Comparison of ENCODE assay signal across 11 cellular contexts in the genomic region with DNA sequence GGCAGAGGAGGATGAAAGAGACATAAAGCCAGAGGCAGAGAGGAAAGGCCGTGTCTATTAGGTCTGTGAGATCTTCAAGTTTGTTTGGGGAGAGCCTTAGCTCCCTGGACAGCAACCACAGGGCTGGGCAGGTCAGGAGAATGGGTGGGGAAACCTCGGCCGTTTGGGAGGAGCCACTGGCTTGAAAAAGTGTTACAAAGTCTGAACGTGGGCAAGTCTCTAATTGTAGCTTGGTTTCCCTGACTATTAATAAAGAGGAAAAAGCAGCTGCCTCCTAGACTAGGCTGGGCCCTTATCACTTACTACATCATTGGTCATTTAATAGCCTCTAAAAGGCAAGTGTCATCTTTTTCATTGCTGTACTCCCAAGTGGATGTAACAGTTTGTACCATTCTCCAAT. TPM values are rescaled to one million over a fixed set of nuclear protein-coding genes. Genes with fewer than 3 reads are reported as not detected.
DNase-seq lines count a peak whose midpoint lies in the region; FAIRE-seq and TF ChIP-seq lines count a peak whose summit lies in the region.
"Had no signal": no experiment of that assay in that cellular context is flagged by ENCODE, and none has a peak within 500 bp of the region (broad histone marks: within the 10 kb centered on the region; RNA-seq: fewer than 3 reads in every experiment).

Gene CCDC17, minus strand, starts transcription at position 83 of the 400 bp plus-strand sequence. CDS start 145 bp downstream, outside the sequence.

- peaks cover 0 to 34% (median 2%) of the 10 kb centered on the region in 4 donors for H3K4me1 ChIP-seq in tibial nerve

- no peak for TF ChIP-seq EP300 in tibial nerve (IDR thresholded peaks at IDR 0.05)

- H3K4me3 ChIP-seq in bronchial epithelial cell (ENCODE audit: low read depth, low read length) (no peak within 1 kb of the TSS), tibial nerve (peak within 1 kb of the TSS in 2 of 4 donors; percentile 7 to 41)

- peaks cover 20% of the 10 kb centered on the region for H3K36me3 Mint-ChIP-seq in activated naive CD4-positive, alpha-beta T cell treated with anti-CD3 and anti-CD28 coated beads for 36 hours (ENCODE audit: low read depth)

- DNase-seq in activated naive CD4-positive, alpha-beta T cell treated with anti-CD3 and anti-CD28 coated beads for 36 hours, result no peak
- no peak for DNase-seq in activated naive CD4-positive, alpha-beta T cell treated with anti-CD3 and anti-CD28 coated beads, Interleukin-2, amount 50 U/mL, for 16 hours
- peak; percentile 10 for DNase-seq in bronchial epithelial cell (ENCODE audit: low read depth)
- peak; percentile 80 for DNase-seq in myocyte (ENCODE audit: low read depth)
- no peak for DNase-seq in tibial nerve (ENCODE audit: low spot score in 2 of 2)
- DNase-seq in GM19240 (ENCODE audit: insufficient read length, low spot score), result no peak
- DNase-seq in Ammon's horn (ENCODE audit: low spot score), result no peak
- DNase-seq in stimulated activated CD4-positive, alpha-beta T cell treated with anti-CD3 and anti-CD28 coated beads, Interleukin-2, amount 100 ng/mL, for 48 hours, result no peak
- DNase-seq: activated CD8-positive, alpha-beta memory T cell treated with anti-CD3 and anti-CD28 coated beads, Interleukin-2, amount 10 ng/mL, durations not matched to agents 7 days and 5 days; NCI-H1930 had no signal

- peak within 1 kb of the TSS; percentile 63 for H3K27ac Mint-ChIP-seq in activated naive CD4-positive, alpha-beta T cell treated with anti-CD3 and anti-CD28 coated beads for 36 hours
- H3K27ac Mint-ChIP-seq: activated CD8-positive, alpha-beta memory T cell treated with anti-CD3 and anti-CD28 coated beads, Interleukin-2, amount 10 ng/mL, durations not matched to agents 7 days and 5 days; T-helper 1 cell treated with Interleukin-12 subunit alpha and Interleukin-12 subunit beta and Interleukin-4 antibody, amounts not matched to agents 30 μg/mL and 1 μg/mL, for 36 hours had no signal

- peak; percentile 40 for FAIRE-seq in bronchial epithelial cell (lab: Jason Lieb, UNC)

- no peaks in the 10 kb centered on the region for H3K9me3 ChIP-seq in tibial nerve

- H3K9me3 Mint-ChIP-seq in activated naive CD4-positive, alpha-beta T cell treated with anti-CD3 and anti-CD28 coated beads for 36 hours, result no peaks in the 10 kb centered on the region
- H3K9me3 Mint-ChIP-seq: T-helper 1 cell treated with Interleukin-12 subunit alpha and Interleukin-12 subunit beta and Interleukin-4 antibody, amounts not matched to agents 30 μg/mL and 1 μg/mL, for 36 hours had no signal

- H3K27me3 ChIP-seq in bronchial epithelial cell (ENCODE audit: control insufficient read depth, insufficient read depth, low read length), result no peaks in the 10 kb centered on the region
- H3K27me3 ChIP-seq in tibial nerve, result no peaks in the 10 kb centered on the region

- intact Hi-C loops in activated naive CD4-positive, alpha-beta T cell treated with anti-CD3 and anti-CD28 coated beads for 36 hours (cut with micrococcal nuclease), result no loop called here

- peaks cover 9% of the 10 kb centered on the region for H3K36me3 ChIP-seq in bronchial epithelial cell (ENCODE audit: control insufficient read depth, insufficient read depth, low read length)
- peaks cover 3 to 87% (median 15%) of the 10 kb centered on the region in 3 donors for H3K36me3 ChIP-seq in tibial nerve

- no peak within 1 kb of the TSS for H3K4me3 Mint-ChIP-seq in activated naive CD4-positive, alpha-beta T cell treated with anti-CD3 and anti-CD28 coated beads for 36 hours
- H3K4me3 Mint-ChIP-seq: activated CD8-positive, alpha-beta memory T cell treated with anti-CD3 and anti-CD28 coated beads, Interleukin-2, amount 10 ng/mL, durations not matched to agents 7 days and 5 days; T-helper 1 cell treated with Interleukin-12 subunit alpha and Interleukin-12 subunit beta and Interleukin-4 antibody, amounts not matched to agents 30 μg/mL and 1 μg/mL, for 36 hours had no signal

- TF ChIP-seq POLR2A in tibial nerve (IDR thresholded peaks at IDR 0.05), result no peak

- H3K27me3 Mint-ChIP-seq in activated naive CD4-positive, alpha-beta T cell treated with anti-CD3 and anti-CD28 coated beads for 36 hours (ENCODE audit: low read depth), result no peaks in the 10 kb centered on the region
- H3K27me3 Mint-ChIP-seq: activated CD8-positive, alpha-beta memory T cell treated with anti-CD3 and anti-CD28 coated beads, Interleukin-2, amount 10 ng/mL, durations not matched to agents 7 days and 5 days had no signal

- WGBS in tibial nerve, 2 donors, result 25 to 36% methylated on average over 4 of the region's 4 CpGs

- no peak for TF ChIP-seq CTCF in bronchial epithelial cell (IDR thresholded peaks at IDR 0.05; ENCODE audit: insufficient read depth, low read length, severe bottlenecking)
- no peak for TF ChIP-seq CTCF in tibial nerve (IDR thresholded peaks at IDR 0.05)

- CTCF ChIA-PET in activated naive CD4-positive, alpha-beta T cell treated with anti-CD3 and anti-CD28 coated beads for 36 hours (lab: Charles Lee), result no interaction called here

- H3K27ac ChIP-seq in tibial nerve, result peak within 1 kb of the TSS in 3 of 4 donors; percentile 41 to 70 (median 43)

- peaks cover 2% of the 10 kb centered on the region for H3K4me1 Mint-ChIP-seq in activated naive CD4-positive, alpha-beta T cell treated with anti-CD3 and anti-CD28 coated beads for 36 hours (ENCODE audit: low read depth)
- H3K4me1 Mint-ChIP-seq: activated CD8-positive, alpha-beta memory T cell treated with anti-CD3 and anti-CD28 coated beads, Interleukin-2, amount 10 ng/mL, durations not matched to agents 7 days and 5 days had no signal

RNA-seq across cellular contexts. Expression of gene CCDC17, which starts in this region (rescaled TPM):
- 1 to 10 TPM in 1 of 2 experiments, under 1 TPM in 1; 0.62 to 1.0 TPM for total RNA-seq in activated naive CD4-positive, alpha-beta T cell treated with anti-CD3 and anti-CD28 coated beads for 36 hours
- total RNA-seq in bronchial epithelial cell, result 0.79 and 1.7 TPM in 2 replicates
- 0.78 and 1.9 TPM in 2 replicates for total RNA-seq in myocyte
- 1.0 TPM for polyA plus RNA-seq in myocyte (2012)
- total RNA-seq in tibial nerve, result 1 to 10 TPM in 3 of 4 donors, under 1 TPM in 1; 0.44 to 5.9 (median 4.3) TPM

Comparison
In these comparisons a context has a peak if more than half of its experiments do, and no peak if none do; other contexts are left out.
1. DNase-seq: peak in bronchial epithelial cell (single experiment) and myocyte (single experiment); none in activated naive CD4-positive, alpha-beta T cell treated with anti-CD3 and anti-CD28 coated beads for 36 hours (single experiment), activated naive CD4-positive, alpha-beta T cell treated with anti-CD3 and anti-CD28 coated beads, Interleukin-2, amount 50 U/mL, for 16 hours (single experiment), tibial nerve (0 of 2), GM19240 (single experiment), Ammon's horn (single experiment) and stimulated activated CD4-positive, alpha-beta T cell treated with anti-CD3 and anti-CD28 coated beads, Interleukin-2, amount 100 ng/mL, for 48 hours (0 of 2).